ENCODE assay signal across 6 cellular contexts in the genomic region with DNA sequence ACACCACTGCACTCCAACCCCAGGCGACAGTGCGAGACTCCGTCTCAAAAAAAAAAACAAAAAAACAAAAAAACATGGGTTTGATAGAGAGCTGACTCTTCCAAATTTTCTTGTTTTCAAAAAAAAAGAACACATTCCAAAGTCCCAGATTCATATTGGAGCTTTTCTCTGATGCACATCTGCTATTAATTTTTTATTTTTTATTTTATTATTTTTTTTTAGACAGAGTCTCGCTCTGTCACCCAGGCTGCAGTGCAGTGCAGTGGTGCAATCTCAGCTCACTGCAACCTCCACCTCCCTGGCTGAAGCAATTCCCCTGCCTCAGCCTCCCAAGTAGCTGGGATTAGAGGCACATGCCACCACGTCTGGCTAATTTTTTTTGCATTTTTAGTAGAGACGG. TPM values are rescaled to one million over a fixed set of nuclear protein-coding genes. Genes with fewer than 3 reads are reported as not detected.
DNase-seq lines count a peak whose midpoint lies in the region; ATAC-seq and TF ChIP-seq lines count a peak whose summit lies in the region.
"Not testable (repeated sequence)": the region's sequence is repeated elsewhere in the genome, so short reads cannot be mapped to it uniquely, and the experiment has no call there.

No MANE protein-coding gene starts in this region.

- peaks cover 24% of the 10 kb centered on the region for H3K36me3 Mint-ChIP-seq in HFFc6 (ENCODE audit: low read depth)

- not testable (repeated sequence) for H3K9me3 Mint-ChIP-seq in HFFc6

- TF ChIP-seq CTCF in AG10803 (conservative IDR thresholded peaks at IDR 0.05; ENCODE audit: low read length); HFFc6 (IDR thresholded peaks at IDR 0.05); fibroblast of mammary gland (conservative IDR thresholded peaks at IDR 0.05; ENCODE audit: control insufficient read depth, insufficient read depth, low read depth, low read length); neutrophil (IDR thresholded peaks at IDR 0.05): not testable (repeated sequence)

- H3K4me3 ChIP-seq in AG10803 (ENCODE audit: low read length); fibroblast of mammary gland (ENCODE audit: control insufficient read depth, low read depth, low read length); neutrophil (ENCODE audit: low read depth in 1 of 2, low read length in 1 of 2): not testable (repeated sequence)

- peak overlapping the region; percentile 21 for H3K27ac ChIP-seq in neutrophil

- peaks cover 21% of the 10 kb centered on the region for H3K4me1 Mint-ChIP-seq in HFFc6 (ENCODE audit: low read depth)

- H3K4me3 Mint-ChIP-seq in HFFc6 = not testable (repeated sequence)

- not testable (repeated sequence) for H3K9me3 ChIP-seq in neutrophil

- peak overlapping the region; percentile 82 for H3K27ac Mint-ChIP-seq in HFFc6

- peaks cover 62% of the 10 kb centered on the region for H3K36me3 ChIP-seq in neutrophil

- DNase-seq in AG10803 (ENCODE audit: low read depth) = peak; percentile 58
- DNase-seq in EH (ENCODE audit: low read depth) = peak; percentile 35
- DNase-seq in HFFc6 = not testable (repeated sequence)
- peak; percentile 18 for DNase-seq in fibroblast of mammary gland (ENCODE audit: low read depth)

- peak; percentile 51; the same call in 2 of the 3 replicates for ATAC-seq in SK-N-SH treated with all-trans-retinoic acid at 6 μM for 48 hours

- not testable (repeated sequence) for H3K27me3 ChIP-seq in neutrophil

- not testable (repeated sequence) for H3K27me3 Mint-ChIP-seq in HFFc6 (ENCODE audit: insufficient read depth)

- H3K4me1 ChIP-seq in neutrophil (ENCODE audit: control insufficient read depth in 1 of 2, insufficient read depth in 1 of 2, low read depth in 1 of 2, low read length in 1 of 2) = peaks cover 17 to 29% of the 10 kb centered on the region in 2 experiments

RNA-seq across cellular contexts. Expression of a gene that starts 25.4 kb away (rescaled TPM):
- total RNA-seq in HFFc6 (2021; fragmentation: NEBNext Ultra II Directional; extraction: Animal tissue kit (Norgen Biotek cat#: 25700)) = 10 to 100 TPM; 36.8 to 63.6 (median 44.5) TPM
